Comparison of ENCODE assay signal across 11 cellular contexts in the genomic region with DNA sequence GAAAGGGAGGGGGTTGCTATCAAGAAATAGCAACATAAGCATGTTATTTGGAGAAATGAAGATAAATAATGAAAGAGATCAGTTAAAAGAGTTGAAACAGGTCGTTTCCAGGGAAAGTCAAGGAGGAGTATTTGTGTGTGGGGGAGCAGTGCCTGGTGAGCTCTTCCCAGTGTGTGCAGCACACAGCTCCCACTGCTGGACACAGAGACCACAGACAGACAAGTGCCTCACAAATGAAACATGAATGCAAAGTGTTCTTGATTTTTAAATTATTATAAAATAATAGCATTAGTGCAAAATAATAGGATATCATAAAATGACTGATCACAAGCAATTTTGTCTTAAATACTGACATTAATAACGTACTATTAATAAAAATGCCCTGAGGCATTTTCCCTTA. TPM values are rescaled to one million over a fixed set of nuclear protein-coding genes. Genes with fewer than 3 reads are reported as not detected.
DNase-seq lines count a peak whose midpoint lies in the region; ATAC-seq and TF ChIP-seq lines count a peak whose summit lies in the region.
"Had no signal": no experiment of that assay in that cellular context is flagged by ENCODE, and none has a peak within 500 bp of the region (broad histone marks: within the 10 kb centered on the region; RNA-seq: fewer than 3 reads in every experiment).

No MANE protein-coding gene starts in this region.

- peak in 2 of 4 donors; percentile 52 to 55 for ATAC-seq in heart left ventricle
- no peak for ATAC-seq in GM18505 (IDR thresholded peaks at IDR 0.05; ENCODE audit: unreplicated experiment)
- ATAC-seq in HG03521 (IDR thresholded peaks at IDR 0.05; ENCODE audit: unreplicated experiment): no peak
- no peak for ATAC-seq in GM19351 (IDR thresholded peaks at IDR 0.05; ENCODE audit: unreplicated experiment)

- TF ChIP-seq CTCF in MCF 10A (IDR thresholded peaks at IDR 0.05; ENCODE audit: unreplicated experiment) (peak; percentile 16), breast epithelium (IDR thresholded peaks at IDR 0.05) (peak in 1 of 3 donors; percentile 18), heart left ventricle (IDR thresholded peaks at IDR 0.05) (peak in 10 of 12 donors; percentile 12 to 52 (median 34)), type B pancreatic cell (conservative IDR thresholded peaks at IDR 0.05) (peak; percentile 58)

- POLR2A ChIA-PET in MCF 10A (lab: Yijun Ruan, JAX): interaction anchor here (0.7 to 0.9 kb wide), 2 partner anchors 9 to 395 kb away, joined by 4 read pairs; no protein-coding TSS in a partner anchor

- H3K4me3 Mint-ChIP-seq in MCF 10A (ENCODE audit: unreplicated experiment) (no peak overlapping the region), type B pancreatic cell (no peak overlapping the region)

- no peak overlapping the region for H3K4me3 ChIP-seq in breast epithelium
- no peak overlapping the region for H3K4me3 ChIP-seq in heart left ventricle

- no peaks in the 10 kb centered on the region for H3K9me3 Mint-ChIP-seq in MCF 10A (ENCODE audit: unreplicated experiment)
- H3K9me3 Mint-ChIP-seq in type B pancreatic cell: no peaks in the 10 kb centered on the region

- H3K9me3 ChIP-seq in breast epithelium (no peaks in the 10 kb centered on the region), heart left ventricle (peaks cover 0 to 9% (median 0%) of the 10 kb centered on the region in 12 donors)

- TF ChIP-seq POLR2A in breast epithelium (IDR thresholded peaks at IDR 0.05) (no peak), heart left ventricle (IDR thresholded peaks at IDR 0.05) (no peak), GM18505 (IDR thresholded peaks at IDR 0.05; ENCODE audit: borderline replicate concordance, extremely low read depth, insufficient read depth, insufficient read length) (no peak)

- H3K4me1 ChIP-seq in breast epithelium (no peaks in the 10 kb centered on the region), heart left ventricle (no peaks in the 10 kb centered on the region)

- no TSS peak for BruUV-seq in MCF 10A (replicated peaks; lab: Mats Ljungman, UMichigan)

- CTCF ChIA-PET in MCF 10A (lab: Yijun Ruan, JAX): interaction anchor here (0.5 to 1.6 kb wide), 9 partner anchors 21 to 154 kb away, joined by 3 to 14 read pairs (median 3); no protein-coding TSS in a partner anchor

- H3K27ac ChIP-seq in breast epithelium (no peak overlapping the region), heart left ventricle (no peak overlapping the region)

- intact Hi-C loops in MCF 10A (cut with micrococcal nuclease): loop anchor here (1.0 kb wide), 2 partner anchors 69 to 74 kb away; no protein-coding TSS in a partner anchor
- intact Hi-C loops in breast epithelium (cut with DNase I; ENCODE audit: low total_unique reads): no loop called here
- intact Hi-C loops in heart left ventricle (cut with DNase I): loop anchor here in 1 of 10 donors (10.0 kb wide), 1 partner anchor 71 kb away; no protein-coding TSS in a partner anchor

- H3K27ac Mint-ChIP-seq in MCF 10A (ENCODE audit: low read depth, unreplicated experiment): no peak overlapping the region
- no peak overlapping the region for H3K27ac Mint-ChIP-seq in type B pancreatic cell

- H3K27me3 Mint-ChIP-seq in MCF 10A (ENCODE audit: insufficient read depth, unreplicated experiment) (no peaks in the 10 kb centered on the region), type B pancreatic cell (no peaks in the 10 kb centered on the region)

- H3K27me3 ChIP-seq in breast epithelium: no peaks in the 10 kb centered on the region
- H3K27me3 ChIP-seq in heart left ventricle: no peaks in the 10 kb centered on the region

- no peaks in the 10 kb centered on the region for H3K36me3 ChIP-seq in breast epithelium
- peaks cover 0 to 75% (median 22%) of the 10 kb centered on the region in 9 donors for H3K36me3 ChIP-seq in heart left ventricle

- no peaks in the 10 kb centered on the region for H3K4me1 Mint-ChIP-seq in MCF 10A (ENCODE audit: insufficient read depth, unreplicated experiment)
- no peaks in the 10 kb centered on the region for H3K4me1 Mint-ChIP-seq in type B pancreatic cell (ENCODE audit: unreplicated experiment)

- H3K36me3 Mint-ChIP-seq in MCF 10A (ENCODE audit: insufficient read depth, unreplicated experiment): peaks cover 11% of the 10 kb centered on the region
- peaks cover 19% of the 10 kb centered on the region for H3K36me3 Mint-ChIP-seq in type B pancreatic cell

- 54 to 67% (median 59%) methylated on average over 2 of the region's 2 CpGs for WGBS in heart left ventricle, 4 donors

- DNase-seq in MCF 10A (ENCODE audit: unreplicated experiment): peak; percentile 44
- DNase-seq in breast epithelium (ENCODE audit: low spot score in 2 of 2): no peak
- peak; percentile 22 for DNase-seq in SW480 (ENCODE audit: low spot score)
- no peak for DNase-seq in heart left ventricle
- DNase-seq in type B pancreatic cell (ENCODE audit: extremely low spot score, unreplicated experiment): no peak
- DNase-seq: COR-L47, hippocampal formation, NCI-H1930 had no signal

RNA-seq across cellular contexts. Expression of a gene that starts 40.8 kb away (rescaled TPM):
- total RNA-seq in MCF 10A (2022): 3.7 and 3.9 TPM in 2 replicates
- 100 to 1,000 TPM; 179 to 225 (median 222) TPM for total RNA-seq in breast epithelium
- 10 to 100 TPM; 34.2 to 66.8 (median 39.8) TPM for total RNA-seq in heart left ventricle
- 10 to 100 TPM; 12.6 to 13.2 TPM for polyA plus RNA-seq in heart left ventricle
- 15.6 and 32.7 TPM in 2 replicates for total RNA-seq in type B pancreatic cell (ENCODE audit: low replicate concordance)

Comparison
In these comparisons a context has a peak if more than half of its experiments do, and no peak if none do; other contexts are left out.
1. DNase-seq: peak in MCF 10A (single experiment) and SW480 (single experiment); none in breast epithelium (0 of 2), heart left ventricle (0 of 5) and type B pancreatic cell (single experiment).